ENCODE assay signal across 1 cellular context in genomic region chr13:37069597-37070103, GRCh38.
TF ChIP-seq lines count a peak whose summit lies in the region.

No MANE protein-coding gene starts in this region.

TF ChIP-seq in H1, 55 proteins besides CTCF, POLR2A, EP300 and RAD21:
- no peak for TF ChIP-seq EZH2 (IDR thresholded peaks at IDR 0.05; ENCODE audit: low read depth, low read length, severe bottlenecking)
- no peak for TF ChIP-seq TCF12 (IDR thresholded peaks at IDR 0.05; ENCODE audit: low read depth, low read length)
- TF ChIP-seq FOSL1 (IDR thresholded peaks at IDR 0.05; ENCODE audit: insufficient read depth, low read depth, low read length), result no peak
- TF ChIP-seq SUZ12 (IDR thresholded peaks at IDR 0.05; ENCODE audit: low read length), result no peak
- TF ChIP-seq KDM5A (IDR thresholded peaks at IDR 0.05; ENCODE audit: low read length), result no peak
- TF ChIP-seq RNF2 (IDR thresholded peaks at IDR 0.05; ENCODE audit: borderline replicate concordance, low read depth, low read length, missing control alignments, poor library complexity, severe bottlenecking), result no peak
- no peak for TF ChIP-seq CHD7 (IDR thresholded peaks at IDR 0.05; ENCODE audit: insufficient replicate concordance, low read length)
- TF ChIP-seq ASH2L (IDR thresholded peaks at IDR 0.05; ENCODE audit: low read length), result no peak
- no peak for TF ChIP-seq ATF3 (IDR thresholded peaks at IDR 0.05; ENCODE audit: insufficient read depth, low read depth, low read length)
- TF ChIP-seq TBP (IDR thresholded peaks at IDR 0.05; ENCODE audit: low read depth, low read length), result no peak
- TF ChIP-seq SP4 (IDR thresholded peaks at IDR 0.05; ENCODE audit: low read length), result no peak
- no peak for TF ChIP-seq CHD2 (IDR thresholded peaks at IDR 0.05; ENCODE audit: low read length)
- no peak for TF ChIP-seq KDM1A (IDR thresholded peaks at IDR 0.05; ENCODE audit: borderline replicate concordance, low read length)
- no peak for TF ChIP-seq CBX8 (IDR thresholded peaks at IDR 0.05; ENCODE audit: borderline replicate concordance, low read depth, low read length)
- TF ChIP-seq JUND (IDR thresholded peaks at IDR 0.05; ENCODE audit: low read length), result no peak
- TF ChIP-seq YY1 (IDR thresholded peaks at IDR 0.05; ENCODE audit: low read depth, low read length), result no peak
